9 cellular contexts compared by ENCODE assay signal in genomic region chr13:100491164-100491847, GRCh38.
A peak's percentile ranks its signal among the peaks of the same experiment; 100 is the strongest.
DNase-seq lines count a peak whose midpoint lies in the region; ATAC-seq, FAIRE-seq and TF ChIP-seq lines count a peak whose summit lies in the region.
"Had no signal": no experiment of that assay in that cellular context is flagged by ENCODE, and none has a peak within 500 bp of the region (broad histone marks: within the 10 kb centered on the region; RNA-seq: fewer than 3 reads in every experiment).

No MANE protein-coding gene starts in this region.

- H3K4me3 ChIP-seq in H1 (ENCODE audit: extremely low read depth in 1 of 4, insufficient read depth in 2 of 4, low read depth in 3 of 4, low read length in 4 of 4) (no peak overlapping the region), mesenchymal stem cell (ENCODE audit: insufficient read depth in 1 of 2, low read depth in 1 of 2, low read length in 2 of 2) (no peak overlapping the region)

- H3K27ac ChIP-seq in H1 (ENCODE audit: low read depth, low read length), result no peak overlapping the region
- peak overlapping the region; percentile 83 for H3K27ac ChIP-seq in mesenchymal stem cell (ENCODE audit: low read length, poor library complexity, severe bottlenecking)

- H3K27me3 ChIP-seq in H1 (replicated peaks in 1 of 4; ENCODE audit: control insufficient read depth in 3 of 4, extremely low read depth in 1 of 4, insufficient read depth in 3 of 4, low read length in 3 of 4) (no peaks in the 10 kb centered on the region), mesenchymal stem cell (ENCODE audit: control insufficient read depth in 1 of 2, insufficient read depth in 1 of 2, low read length in 2 of 2) (no peaks in the 10 kb centered on the region)

- TF ChIP-seq CTCF in H1 (IDR thresholded peaks at IDR 0.05; ENCODE audit: control extremely low read depth in 1 of 3, insufficient read depth in 1 of 3, low read depth in 1 of 3, low read length in 3 of 3), result no peak

- FAIRE-seq in H1 (lab: Jason Lieb, UNC), result peak; percentile 42

- H3K4me1 ChIP-seq in H1 (replicated peaks in 1 of 4; ENCODE audit: control insufficient read depth in 3 of 4, insufficient read depth in 4 of 4, low read length in 3 of 4), result peaks cover 0 to 15% (median 11%) of the 10 kb centered on the region in 4 experiments; a peak in 4 of 7 replicates
- peaks cover 10% of the 10 kb centered on the region for H3K4me1 ChIP-seq in mesenchymal stem cell (ENCODE audit: control insufficient read depth, insufficient read depth, low read depth, low read length)

- POLR2A ChIA-PET in H1 (lab: Charles Lee; ENCODE audit: partially characterized antibody), result interaction anchor here (0.9 to 1.1 kb wide), 6 partner anchors 9 to 508 kb away, joined by 3 to 6 read pairs (median 4); no protein-coding TSS in a partner anchor

- H2BK20ac ChIP-seq in H1 (ENCODE audit: low read length), result no peak overlapping the region; the same call in 1 of the 2 replicates

- WGBS in H1 (ENCODE audit: extremely low coverage in 1 of 2, insufficient coverage in 1 of 2, insufficient read length in 1 of 2, insufficient replicate concordance in 2 of 2, low coverage in 1 of 2, low lambda C conversion rate in 2 of 2, missing lambda C conversion rate in 1 of 2), 2 experiments, result 73% methylated on average over 8 of the region's 8 CpGs; no CpG with 5 or more reads in 1 of the 2 experiments
- 84% methylated on average over 6 of the region's 8 CpGs for WGBS in mesenchymal stem cell

- H2BK5ac ChIP-seq in H1 (ENCODE audit: low read depth, low read length) (peak overlapping the region; percentile 20; the same call in 1 of the 2 replicates), mesenchymal stem cell (ENCODE audit: low read depth, low read length, poor library complexity, severe bottlenecking) (no peak overlapping the region)

- H3K18ac ChIP-seq in H1 (ENCODE audit: extremely low read depth, low read length), result no peak overlapping the region
- no peak overlapping the region for H3K18ac ChIP-seq in mesenchymal stem cell (ENCODE audit: low read depth in 1 of 2, low read length in 2 of 2)

- CTCF ChIA-PET in H1 (lab: Charles Lee; ENCODE audit: partially characterized antibody), result interaction anchor here (0.7 to 2.2 kb wide), 4 partner anchors 9 to 423 kb away, joined by 3 to 9 read pairs (median 3); no protein-coding TSS in a partner anchor

- peak; percentile 46 for DNase-seq in Ammon's horn (ENCODE audit: low spot score)
- DNase-seq in NCI-H1092 (lab: John Stamatoyannopoulos, UW), result peak; percentile 39
- no peak for DNase-seq in H1 (ENCODE audit: low read depth in 1 of 2, low spot score in 2 of 2)
- peak; percentile 72 for DNase-seq in mesenchymal stem cell
- no peak for DNase-seq in stimulated activated naive CD4-positive, alpha-beta T cell (lab: John Stamatoyannopoulos, UW)
- DNase-seq in stimulated activated CD4-positive, alpha-beta T cell treated with anti-CD3 and anti-CD28 coated beads, Interleukin-4, amount 100 ng/mL, for 4 hours, result no peak
- no peak for DNase-seq in activated CD4-positive, CD25-positive, alpha-beta regulatory T cell treated with anti-CD3 and anti-CD28 coated beads, Interleukin-2, amount 50 U/mL, for 72 hours
- DNase-seq: effector memory CD8-positive, alpha-beta T cell had no signal

- no peak overlapping the region for H2BK15ac ChIP-seq in H1 (ENCODE audit: low read length)
- H2BK15ac ChIP-seq in mesenchymal stem cell (ENCODE audit: low read depth, poor library complexity, severe bottlenecking), result no peak overlapping the region

- no peaks in the 10 kb centered on the region for H3K36me3 ChIP-seq in H1 (ENCODE audit: control insufficient read depth in 2 of 4, insufficient read depth in 4 of 4, low read length in 3 of 4)
- H3K36me3 ChIP-seq in mesenchymal stem cell (ENCODE audit: control insufficient read depth in 1 of 2, insufficient read depth in 2 of 2, low read depth in 1 of 2, low read length in 2 of 2), result peaks cover 0 to 10% of the 10 kb centered on the region in 2 experiments

- H4K8ac ChIP-seq in H1 (ENCODE audit: extremely low read depth, insufficient read depth, low read length) (no peak overlapping the region), mesenchymal stem cell (ENCODE audit: low read length) (no peak overlapping the region)

- peak overlapping the region; percentile 9 to 39; a peak in 1 of 4 replicates for H3K4me2 ChIP-seq in H1 (ENCODE audit: insufficient read depth in 1 of 2, low read depth in 2 of 2, low read length in 2 of 2)
- H3K4me2 ChIP-seq in mesenchymal stem cell (ENCODE audit: low read length, poor library complexity, severe bottlenecking), result peak overlapping the region; percentile 30

- no peak overlapping the region for H3K56ac ChIP-seq in H1 (replicated peaks; ENCODE audit: insufficient read length, low read depth, low read length)

- no peak for TF ChIP-seq EP300 in H1 (IDR thresholded peaks at IDR 0.05; ENCODE audit: borderline replicate concordance in 1 of 2, low read depth in 2 of 2, low read length in 2 of 2)

- H3K4ac ChIP-seq in H1 (replicated peaks; ENCODE audit: insufficient read length, low read depth, low read length), result peak overlapping the region; percentile 19
- H3K4ac ChIP-seq in mesenchymal stem cell (ENCODE audit: low read depth in 1 of 2, low read length in 2 of 2), result no peak overlapping the region

- H4K20me1 ChIP-seq in H1 (replicated peaks in 1 of 2; ENCODE audit: control insufficient read depth in 1 of 2, insufficient read depth in 2 of 2, low read length in 2 of 2), result no peaks in the 10 kb centered on the region

- H3K14ac ChIP-seq in H1 (ENCODE audit: insufficient read length), result no peak overlapping the region
- no peak overlapping the region for H3K14ac ChIP-seq in mesenchymal stem cell (ENCODE audit: low read length in 2 of 2)

- H2BK12ac ChIP-seq in H1 (ENCODE audit: low read depth, low read length) (0 out of 2 replicates have a peak overlapping the region, but pooled peaks have one; percentile 32), mesenchymal stem cell (ENCODE audit: low read length in 2 of 2) (no peak overlapping the region)

- H3K9ac ChIP-seq in H1 (replicated peaks in 1 of 4; ENCODE audit: extremely low read depth in 1 of 4, low read depth in 3 of 4, low read length in 3 of 4) (no peak overlapping the region), mesenchymal stem cell (ENCODE audit: low read length) (no peak overlapping the region)

- TF ChIP-seq RAD21 in H1 (IDR thresholded peaks at IDR 0.05 in 1 of 2, conservative IDR thresholded peaks at IDR 0.05 in 1 of 2; ENCODE audit: low read depth in 2 of 2, low read length in 2 of 2), result no peak

- H4K5ac ChIP-seq in H1 (ENCODE audit: insufficient read length, low read depth, low read length), result peak overlapping the region; percentile 47

- H4K91ac ChIP-seq in H1 (replicated peaks; ENCODE audit: insufficient read length, low read length) (peak overlapping the region; percentile 56), mesenchymal stem cell (ENCODE audit: low read length) (no peak overlapping the region)

- H3K9me3 ChIP-seq in H1 (ENCODE audit: insufficient read depth in 2 of 2, low read depth in 1 of 2, low read length in 1 of 2) (no peaks in the 10 kb centered on the region), mesenchymal stem cell (ENCODE audit: control insufficient read depth, low read length) (no peaks in the 10 kb centered on the region)

- H3K79me2 ChIP-seq in H1 (ENCODE audit: control insufficient read depth in 1 of 2, insufficient read depth in 2 of 2, low read length in 2 of 2), result no peaks in the 10 kb centered on the region

- H2AFZ ChIP-seq in H1 (ENCODE audit: low read length) (no peak overlapping the region), mesenchymal stem cell (ENCODE audit: low read depth, low read length) (no peak overlapping the region)

- H3K79me1 ChIP-seq in H1 (ENCODE audit: low read depth, low read length) (no peaks in the 10 kb centered on the region), mesenchymal stem cell (replicated peaks; ENCODE audit: low read length, poor library complexity, severe bottlenecking) (peaks cover 19% of the 10 kb centered on the region)

- TF ChIP-seq POLR2A in H1 (IDR thresholded peaks at IDR 0.05; ENCODE audit: control extremely low read depth in 1 of 2, low read depth in 2 of 2, low read length in 2 of 2), result no peak; a peak in 1 of 3 replicates

- H3K23me2 ChIP-seq in H1 (ENCODE audit: low read depth, low read length), result no peaks in the 10 kb centered on the region

- ATAC-seq in GM19463 (IDR thresholded peaks at IDR 0.05; ENCODE audit: unreplicated experiment), result no peak
- ATAC-seq: effector memory CD8-positive, alpha-beta T cell had no signal

- H2BK120ac ChIP-seq in H1 (replicated peaks; ENCODE audit: low read depth, low read length) (peak overlapping the region; percentile 83), mesenchymal stem cell (ENCODE audit: low read depth, low read length) (no peak overlapping the region)

- H3K23ac ChIP-seq in H1 (ENCODE audit: insufficient read length) (no peak overlapping the region), mesenchymal stem cell (ENCODE audit: low read length in 2 of 2) (no peak overlapping the region)

- H2AK5ac ChIP-seq in H1 (ENCODE audit: low read depth, low read length), result no peak overlapping the region
- H2AK5ac ChIP-seq in mesenchymal stem cell (ENCODE audit: low read length, severe bottlenecking), result no peak overlapping the region

TF ChIP-seq in H1, 55 proteins besides CTCF, POLR2A, EP300 and RAD21:
- 0 out of 4 replicates have a peak, but pooled peaks of 1 of the 2 experiments have one; percentile 4 for TF ChIP-seq HDAC2 (IDR thresholded peaks at IDR 0.05; ENCODE audit: borderline replicate concordance in 1 of 2, low read depth in 2 of 2, low read length in 2 of 2)
- TF ChIP-seq SUZ12 (IDR thresholded peaks at IDR 0.05; ENCODE audit: low read length), result no peak

Comparison
In these comparisons a context has a peak if more than half of its experiments do, and no peak if none do; other contexts are left out.
1. DNase-seq: peak in Ammon's horn (single experiment), NCI-H1092 (single experiment) and mesenchymal stem cell (single experiment); none in H1 (0 of 2), stimulated activated naive CD4-positive, alpha-beta T cell (0 of 6), stimulated activated CD4-positive, alpha-beta T cell treated with anti-CD3 and anti-CD28 coated beads, Interleukin-4, amount 100 ng/mL, for 4 hours (0 of 2) and activated CD4-positive, CD25-positive, alpha-beta regulatory T cell treated with anti-CD3 and anti-CD28 coated beads, Interleukin-2, amount 50 U/mL, for 72 hours (single experiment).